Comparison of ENCODE assay signal across 1 cellular context in the genomic region with DNA sequence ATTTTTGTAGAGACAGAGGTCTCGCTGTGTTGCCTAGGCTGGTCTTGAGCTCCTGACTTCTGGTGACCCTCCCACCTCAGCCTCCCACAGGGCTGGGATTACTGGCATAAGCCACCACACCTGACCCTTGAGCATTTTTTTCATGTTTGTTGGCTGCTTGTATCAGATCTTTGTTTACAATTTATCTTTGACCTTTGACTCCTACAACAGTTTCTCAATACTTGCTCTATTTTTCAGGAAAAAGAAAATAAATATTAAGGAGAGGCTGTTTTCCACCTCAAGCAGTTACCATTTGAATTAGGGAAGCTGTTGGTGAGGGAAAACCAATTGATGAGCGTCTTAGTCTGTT.
TF ChIP-seq lines count a peak whose summit lies in the region.

No MANE protein-coding gene starts in this region.

TF ChIP-seq in HepG2, 621 proteins besides CTCF, POLR2A, EP300 and RAD21 (continued from another document and continues in another):
- peak; percentile 96 for TF ChIP-seq BCL6 (CRISPR knock-in tag; IDR thresholded peaks at IDR 0.05)
- no peak for TF ChIP-seq PBX2 (CRISPR knock-in tag; IDR thresholded peaks at IDR 0.05)
- no peak for TF ChIP-seq IRX3 (CRISPR knock-in tag; IDR thresholded peaks at IDR 0.05; ENCODE audit: borderline replicate concordance, low read depth)
- TF ChIP-seq ZMYM3 (CRISPR knock-in tag; IDR thresholded peaks at IDR 0.05): peak; percentile 47; the same call in 1 of the 2 replicates
- TF ChIP-seq ZNF773 (CRISPR knock-in tag; IDR thresholded peaks at IDR 0.05; ENCODE audit: borderline replicate concordance): no peak
- TF ChIP-seq ZFP82 (CRISPR knock-in tag; IDR thresholded peaks at IDR 0.05; ENCODE audit: borderline replicate concordance): no peak
- no peak for TF ChIP-seq NFE2L1 (CRISPR knock-in tag; IDR thresholded peaks at IDR 0.05; ENCODE audit: borderline replicate concordance)
- no peak for TF ChIP-seq ZSCAN5A (CRISPR knock-in tag; IDR thresholded peaks at IDR 0.05; ENCODE audit: borderline replicate concordance)
- no peak for TF ChIP-seq FIP1L1 (IDR thresholded peaks at IDR 0.05; ENCODE audit: borderline replicate concordance, insufficient read depth, low read depth, low read length)
- TF ChIP-seq ZNF484 (CRISPR knock-in tag; IDR thresholded peaks at IDR 0.05; ENCODE audit: borderline replicate concordance, low read depth): no peak
- TF ChIP-seq ZNF891 (CRISPR knock-in tag; IDR thresholded peaks at IDR 0.05): no peak
- TF ChIP-seq ZFP36 (IDR thresholded peaks at IDR 0.05; ENCODE audit: borderline replicate concordance, low read depth, low read length, partially characterized antibody): no peak
- TF ChIP-seq ZHX2 (IDR thresholded peaks at IDR 0.05; ENCODE audit: low read depth): no peak
- no peak for TF ChIP-seq ZHX2 (CRISPR knock-in tag; IDR thresholded peaks at IDR 0.05; ENCODE audit: borderline replicate concordance)
- no peak for TF ChIP-seq ZNF672 (CRISPR knock-in tag; IDR thresholded peaks at IDR 0.05)
- TF ChIP-seq ISL2 (CRISPR knock-in tag; IDR thresholded peaks at IDR 0.05): peak; percentile 57; the same call in 1 of the 2 replicates
- no peak for TF ChIP-seq TAF15 (IDR thresholded peaks at IDR 0.05; ENCODE audit: low read depth, low read length, poor library complexity, severe bottlenecking)
- peak in 1 of 2 experiments; percentile 61; a peak in 1 of 4 replicates for TF ChIP-seq KLF16 (CRISPR knock-in tag; IDR thresholded peaks at IDR 0.05)
- TF ChIP-seq ARID2 (CRISPR knock-in tag; IDR thresholded peaks at IDR 0.05; ENCODE audit: borderline replicate concordance): no peak
- TF ChIP-seq, protein P1, sequence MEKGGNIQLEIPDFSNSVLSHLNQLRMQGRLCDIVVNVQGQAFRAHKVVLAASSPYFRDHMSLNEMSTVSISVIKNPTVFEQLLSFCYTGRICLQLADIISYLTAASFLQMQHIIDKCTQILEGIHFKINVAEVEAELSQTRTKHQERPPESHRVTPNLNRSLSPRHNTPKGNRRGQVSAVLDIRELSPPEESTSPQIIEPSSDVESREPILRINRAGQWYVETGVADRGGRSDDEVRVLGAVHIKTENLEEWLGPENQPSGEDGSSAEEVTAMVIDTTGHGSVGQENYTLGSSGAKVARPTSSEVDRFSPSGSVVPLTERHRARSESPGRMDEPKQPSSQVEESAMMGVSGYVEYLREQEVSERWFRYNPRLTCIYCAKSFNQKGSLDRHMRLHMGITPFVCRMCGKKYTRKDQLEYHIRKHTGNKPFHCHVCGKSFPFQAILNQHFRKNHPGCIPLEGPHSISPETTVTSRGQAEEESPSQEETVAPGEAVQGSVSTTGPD (CRISPR knock-in tag; IDR thresholded peaks at IDR 0.05): no peak
- TF ChIP-seq ZFP36L1 (CRISPR knock-in tag; IDR thresholded peaks at IDR 0.05): no peak
- TF ChIP-seq ZNF790 (CRISPR knock-in tag; IDR thresholded peaks at IDR 0.05; ENCODE audit: borderline replicate concordance): no peak
- TF ChIP-seq RFX3 (CRISPR knock-in tag; IDR thresholded peaks at IDR 0.05): no peak
- no peak for TF ChIP-seq ZNF33B (CRISPR knock-in tag; IDR thresholded peaks at IDR 0.05)
- TF ChIP-seq, protein P2, sequence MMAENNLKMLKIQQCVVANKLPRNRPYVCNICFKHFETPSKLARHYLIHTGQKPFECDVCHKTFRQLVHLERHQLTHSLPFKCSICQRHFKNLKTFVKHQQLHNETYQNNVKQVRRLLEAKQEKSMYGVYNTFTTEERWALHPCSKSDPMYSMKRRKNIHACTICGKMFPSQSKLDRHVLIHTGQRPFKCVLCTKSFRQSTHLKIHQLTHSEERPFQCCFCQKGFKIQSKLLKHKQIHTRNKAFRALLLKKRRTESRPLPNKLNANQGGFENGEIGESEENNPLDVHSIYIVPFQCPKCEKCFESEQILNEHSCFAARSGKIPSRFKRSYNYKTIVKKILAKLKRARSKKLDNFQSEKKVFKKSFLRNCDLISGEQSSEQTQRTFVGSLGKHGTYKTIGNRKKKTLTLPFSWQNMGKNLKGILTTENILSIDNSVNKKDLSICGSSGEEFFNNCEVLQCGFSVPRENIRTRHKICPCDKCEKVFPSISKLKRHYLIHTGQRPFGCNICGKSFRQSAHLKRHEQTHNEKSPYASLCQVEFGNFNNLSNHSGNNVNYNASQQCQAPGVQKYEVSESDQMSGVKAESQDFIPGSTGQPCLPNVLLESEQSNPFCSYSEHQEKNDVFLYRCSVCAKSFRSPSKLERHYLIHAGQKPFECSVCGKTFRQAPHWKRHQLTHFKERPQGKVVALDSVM (CRISPR knock-in tag; IDR thresholded peaks at IDR 0.05): peak; percentile 73
- TF ChIP-seq SNAPC4 (CRISPR knock-in tag; IDR thresholded peaks at IDR 0.05): no peak
- TF ChIP-seq, protein P3, sequence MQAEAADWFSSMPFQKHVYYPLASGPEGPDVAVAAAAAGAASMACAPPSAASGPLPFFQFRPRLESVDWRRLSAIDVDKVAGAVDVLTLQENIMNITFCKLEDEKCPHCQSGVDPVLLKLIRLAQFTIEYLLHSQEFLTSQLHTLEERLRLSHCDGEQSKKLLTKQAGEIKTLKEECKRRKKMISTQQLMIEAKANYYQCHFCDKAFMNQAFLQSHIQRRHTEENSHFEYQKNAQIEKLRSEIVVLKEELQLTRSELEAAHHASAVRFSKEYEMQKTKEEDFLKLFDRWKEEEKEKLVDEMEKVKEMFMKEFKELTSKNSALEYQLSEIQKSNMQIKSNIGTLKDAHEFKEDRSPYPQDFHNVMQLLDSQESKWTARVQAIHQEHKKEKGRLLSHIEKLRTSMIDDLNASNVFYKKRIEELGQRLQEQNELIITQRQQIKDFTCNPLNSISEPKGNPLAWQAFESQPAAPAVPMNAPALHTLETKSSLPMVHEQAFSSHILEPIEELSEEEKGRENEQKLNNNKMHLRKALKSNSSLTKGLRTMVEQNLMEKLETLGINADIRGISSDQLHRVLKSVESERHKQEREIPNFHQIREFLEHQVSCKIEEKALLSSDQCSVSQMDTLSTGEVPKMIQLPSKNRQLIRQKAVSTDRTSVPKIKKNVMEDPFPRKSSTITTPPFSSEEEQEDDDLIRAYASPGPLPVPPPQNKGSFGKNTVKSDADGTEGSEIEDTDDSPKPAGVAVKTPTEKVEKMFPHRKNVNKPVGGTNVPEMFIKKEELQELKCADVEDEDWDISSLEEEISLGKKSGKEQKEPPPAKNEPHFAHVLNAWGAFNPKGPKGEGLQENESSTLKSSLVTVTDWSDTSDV (CRISPR knock-in tag; IDR thresholded peaks at IDR 0.05): no peak
- no peak for TF ChIP-seq ZIK1 (CRISPR knock-in tag; IDR thresholded peaks at IDR 0.05; ENCODE audit: borderline replicate concordance, low read depth)
- peak; percentile 94 for TF ChIP-seq FOXP4 (CRISPR knock-in tag; IDR thresholded peaks at IDR 0.05)
- no peak for TF ChIP-seq NAIF1 (CRISPR knock-in tag; IDR thresholded peaks at IDR 0.05; ENCODE audit: borderline replicate concordance)
- no peak for TF ChIP-seq TGIF2 (CRISPR knock-in tag; IDR thresholded peaks at IDR 0.05)
- TF ChIP-seq NFKBIZ (CRISPR knock-in tag; IDR thresholded peaks at IDR 0.05): no peak
- TF ChIP-seq NFRKB (IDR thresholded peaks at IDR 0.05): no peak
- no peak for TF ChIP-seq BRCA1 (CRISPR knock-in tag; IDR thresholded peaks at IDR 0.05)
